In the genomic region with DNA sequence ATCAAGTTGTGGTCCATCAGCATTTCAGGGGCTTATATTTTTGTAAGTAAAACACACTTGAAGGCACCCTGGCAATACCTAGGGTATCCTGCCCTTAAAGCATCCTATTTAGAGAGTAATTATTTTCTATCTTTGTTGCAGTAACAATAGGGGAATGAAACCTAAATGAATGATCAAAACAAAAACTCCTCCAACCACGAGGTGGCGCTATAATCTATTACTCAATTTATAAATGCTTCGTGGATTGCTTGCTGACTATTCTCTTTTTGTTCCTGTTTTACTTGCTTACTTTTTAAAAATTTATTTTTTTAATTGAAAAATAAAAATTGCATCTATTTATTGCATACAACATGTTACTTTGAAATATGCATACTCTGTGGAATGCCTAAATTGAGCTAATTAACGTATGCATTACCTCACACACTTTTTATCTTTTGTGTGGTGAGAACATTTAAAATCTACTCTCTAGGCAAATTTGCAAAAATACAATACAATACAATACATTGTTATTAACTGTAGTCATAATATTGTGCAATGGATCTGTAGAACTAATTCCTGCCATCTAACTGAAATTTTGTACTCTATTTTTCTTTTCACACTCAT, we compare ENCODE assay signal across 8 cellular contexts.
DNase-seq lines count a peak whose midpoint lies in the region; ATAC-seq and TF ChIP-seq lines count a peak whose summit lies in the region.

No MANE protein-coding gene starts in this region.

- no peak for ATAC-seq in GM19395 (IDR thresholded peaks at IDR 0.05; ENCODE audit: unreplicated experiment)

- no peak overlapping the region for H3K4me3 ChIP-seq in WERI-Rb-1 (ENCODE audit: low read depth, low read length)

- TF ChIP-seq CTCF in WERI-Rb-1 (IDR thresholded peaks at IDR 0.05; ENCODE audit: low read depth, low read length): no peak

- no peak overlapping the region for H3K27ac ChIP-seq in WERI-Rb-1

- DNase-seq in stimulated activated CD4-positive, alpha-beta T cell treated with anti-CD3 and anti-CD28 coated beads, Interleukin-15, amount 100 ng/mL, for 24 hours: peak; percentile 35
- DNase-seq in stimulated activated CD4-positive, alpha-beta T cell treated with anti-CD3 and anti-CD28 coated beads, Interleukin-4, amount 100 ng/mL, for 24 hours: no peak
- peak; percentile 35 for DNase-seq in MV-4-11 (lab: John Stamatoyannopoulos, UW)
- peak; percentile 27 for DNase-seq in WERI-Rb-1
- peak; percentile 63 for DNase-seq in kidney glomerular epithelial cell (lab: John Stamatoyannopoulos, UW)
- DNase-seq in NCI-H510A (lab: John Stamatoyannopoulos, UW): no peak
- DNase-seq in effector CD8-positive, alpha-beta T cell (lab: John Stamatoyannopoulos, UW): no peak

- no peaks in the 10 kb centered on the region for H3K36me3 ChIP-seq in WERI-Rb-1

- no peaks in the 10 kb centered on the region for H3K9me3 ChIP-seq in WERI-Rb-1 (ENCODE audit: severe bottlenecking)

- no peaks in the 10 kb centered on the region for H3K27me3 ChIP-seq in WERI-Rb-1 (ENCODE audit: insufficient read depth, low read depth, severe bottlenecking)

Comparison
In these comparisons a context has a peak if more than half of its experiments do, and no peak if none do; other contexts are left out.
1. DNase-seq: peak in stimulated activated CD4-positive, alpha-beta T cell treated with anti-CD3 and anti-CD28 coated beads, Interleukin-15, amount 100 ng/mL, for 24 hours (single experiment), MV-4-11 (single experiment), WERI-Rb-1 (single experiment) and kidney glomerular epithelial cell (single experiment); none in stimulated activated CD4-positive, alpha-beta T cell treated with anti-CD3 and anti-CD28 coated beads, Interleukin-4, amount 100 ng/mL, for 24 hours (single experiment), NCI-H510A (single experiment) and effector CD8-positive, alpha-beta T cell (single experiment).